In genomic region chr6:27871919-27872633, GRCh38 we compare ENCODE assay signal across 8 cellular contexts. TPM values are rescaled to one million over a fixed set of nuclear protein-coding genes. Genes with fewer than 3 reads are reported as not detected.
DNase-seq lines count a peak whose midpoint lies in the region; ATAC-seq and TF ChIP-seq lines count a peak whose summit lies in the region.

No MANE protein-coding gene starts in this region.

- H3K4me3 ChIP-seq in AG04449 (ENCODE audit: low read depth, low read length) = peak overlapping the region; percentile 66

- peak; percentile 36 for TF ChIP-seq CTCF in AG04449 (IDR thresholded peaks at IDR 0.05; ENCODE audit: insufficient read depth, low read length, missing control alignments)

- POLR2A ChIA-PET in AG04449 (lab: Yijun Ruan, JAX) = interaction anchor here (0.6 to 5.5 kb wide), 20 partner anchors 11 to 1851 kb away, joined by 3 to 96 read pairs (median 6); a partner anchor contains a TSS

- ATAC-seq in GM18867 (IDR thresholded peaks at IDR 0.05; ENCODE audit: unreplicated experiment) = peak; percentile 49
- ATAC-seq in HG03103 (IDR thresholded peaks at IDR 0.05; ENCODE audit: low read depth, unreplicated experiment) = peak; percentile 41

- DNase-seq in AG04449 (ENCODE audit: low read depth, low spot score) (peak; percentile 88), NCI-H2227 treated with DMSO at 0.1 percent for 48 hours (lab: John Stamatoyannopoulos, UW) (peak; percentile 97), ecto neural progenitor cell (ENCODE audit: low spot score) (peak; percentile 82), lung microvascular endothelial cell (ENCODE audit: low read depth in 2 of 2) (peak; percentile 97 to 98)
- peak; percentile 67 to 77 for DNase-seq in activated CD4-positive, alpha-beta T cell treated with anti-CD3 and anti-CD28 coated beads, Interleukin-2, amount 50 U/mL, for 48 hours
- DNase-seq in stimulated activated CD8-positive, alpha-beta memory T cell treated with anti-CD3 and anti-CD28 coated beads, Interleukin-15, amount 100 ng/mL, for 1 hour (ENCODE audit: low read depth) = peak; percentile 68

- CTCF ChIA-PET in AG04449 (lab: Yijun Ruan, JAX) = interaction anchor here (0.9 to 4.6 kb wide), 8 partner anchors 8 to 57 kb away, joined by 3 to 27 read pairs (median 4); a partner anchor contains a TSS

RNA-seq across cellular contexts. Expression of gene OR2B2, which starts 40.1 kb away (rescaled TPM):
- not detected in 2 replicates for total RNA-seq in lung microvascular endothelial cell

Comparison
In these comparisons a context has a peak if more than half of its experiments do, and no peak if none do; other contexts are left out.
1. Peak in every context shown above with its lines: DNase-seq, ATAC-seq and H3K4me3 ChIP-seq.